In the genomic region with DNA sequence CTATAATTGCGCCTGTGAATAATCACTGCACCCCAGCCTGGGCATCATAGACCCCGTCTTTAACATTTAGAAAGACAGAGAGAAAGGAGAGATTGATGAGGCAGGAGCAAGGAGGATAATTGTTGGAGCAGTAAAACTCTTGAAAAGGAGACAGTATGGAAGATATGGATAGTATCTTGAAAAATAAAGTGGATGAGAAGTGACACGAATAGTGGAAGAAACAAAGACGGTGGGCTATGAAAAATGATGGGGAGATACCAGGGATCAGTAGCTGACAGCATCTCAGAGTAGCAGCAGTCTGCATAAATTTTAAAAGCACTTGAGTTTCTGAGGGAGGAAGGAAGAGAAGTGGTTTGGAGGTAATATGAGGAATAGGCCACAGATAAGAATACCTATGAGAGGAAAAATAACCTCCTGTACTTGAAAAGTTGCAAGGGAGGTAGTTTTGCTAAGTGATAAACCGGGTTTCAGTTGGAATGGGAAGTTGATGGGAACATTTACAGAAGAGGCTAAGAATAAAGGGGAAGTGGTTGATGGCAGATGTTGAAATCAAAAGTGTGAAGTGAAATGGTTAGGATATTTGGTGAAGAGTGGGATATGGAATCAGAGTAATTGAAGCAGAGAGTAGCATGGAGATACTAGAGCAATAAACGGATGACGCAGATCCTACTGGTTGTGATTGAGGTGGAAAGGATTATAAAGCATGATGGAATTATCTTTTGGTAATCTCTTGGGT, we compare ENCODE assay signal across 1 cellular context.
TF ChIP-seq lines count a peak whose summit lies in the region.

No MANE protein-coding gene starts in this region.

TF ChIP-seq in SK-N-SH treated with all-trans-retinoic acid at 6 μM for 48 hours, 23 proteins besides CTCF, POLR2A, EP300 and RAD21 (continued from another document):
- TF ChIP-seq CREB5 (CRISPR knock-in tag; IDR thresholded peaks at IDR 0.05; ENCODE audit: low read depth) (no peak), ZNF8 (CRISPR knock-in tag; IDR thresholded peaks at IDR 0.05) (no peak)
TF ChIP-seq in SK-N-SH treated with all-trans-retinoic acid at 6 μM for 48 hours: peak in this region for 0.
